In the genomic region with DNA sequence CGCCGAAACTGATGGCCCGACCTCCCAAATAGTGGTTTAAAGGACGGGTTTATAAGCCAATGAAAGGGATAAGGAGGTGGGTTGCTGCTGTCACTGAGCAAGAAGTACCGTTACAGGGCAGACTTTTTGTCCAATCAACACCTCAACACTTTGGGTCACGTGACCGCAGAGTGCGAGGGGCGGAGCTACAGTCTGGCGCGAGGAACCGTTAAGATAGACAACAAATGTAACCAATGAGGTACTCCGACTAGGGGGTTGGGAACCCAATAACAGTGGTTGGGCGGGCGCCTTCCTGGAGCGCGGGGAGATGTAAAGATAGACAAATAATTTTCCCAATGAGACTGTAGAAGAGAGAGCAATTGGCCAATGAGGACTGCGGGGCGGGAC, we compare ENCODE assay signal across 8 cellular contexts. TPM values are rescaled to one million over a fixed set of nuclear protein-coding genes. Genes with fewer than 3 reads are reported as not detected.
DNase-seq lines count a peak whose midpoint lies in the region; ATAC-seq and TF ChIP-seq lines count a peak whose summit lies in the region.

A gene with protein sequence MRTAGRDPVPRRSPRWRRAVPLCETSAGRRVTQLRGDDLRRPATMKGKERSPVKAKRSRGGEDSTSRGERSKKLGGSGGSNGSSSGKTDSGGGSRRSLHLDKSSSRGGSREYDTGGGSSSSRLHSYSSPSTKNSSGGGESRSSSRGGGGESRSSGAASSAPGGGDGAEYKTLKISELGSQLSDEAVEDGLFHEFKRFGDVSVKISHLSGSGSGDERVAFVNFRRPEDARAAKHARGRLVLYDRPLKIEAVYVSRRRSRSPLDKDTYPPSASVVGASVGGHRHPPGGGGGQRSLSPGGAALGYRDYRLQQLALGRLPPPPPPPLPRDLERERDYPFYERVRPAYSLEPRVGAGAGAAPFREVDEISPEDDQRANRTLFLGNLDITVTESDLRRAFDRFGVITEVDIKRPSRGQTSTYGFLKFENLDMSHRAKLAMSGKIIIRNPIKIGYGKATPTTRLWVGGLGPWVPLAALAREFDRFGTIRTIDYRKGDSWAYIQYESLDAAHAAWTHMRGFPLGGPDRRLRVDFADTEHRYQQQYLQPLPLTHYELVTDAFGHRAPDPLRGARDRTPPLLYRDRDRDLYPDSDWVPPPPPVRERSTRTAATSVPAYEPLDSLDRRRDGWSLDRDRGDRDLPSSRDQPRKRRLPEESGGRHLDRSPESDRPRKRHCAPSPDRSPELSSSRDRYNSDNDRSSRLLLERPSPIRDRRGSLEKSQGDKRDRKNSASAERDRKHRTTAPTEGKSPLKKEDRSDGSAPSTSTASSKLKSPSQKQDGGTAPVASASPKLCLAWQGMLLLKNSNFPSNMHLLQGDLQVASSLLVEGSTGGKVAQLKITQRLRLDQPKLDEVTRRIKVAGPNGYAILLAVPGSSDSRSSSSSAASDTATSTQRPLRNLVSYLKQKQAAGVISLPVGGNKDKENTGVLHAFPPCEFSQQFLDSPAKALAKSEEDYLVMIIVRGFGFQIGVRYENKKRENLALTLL (plus strand): TSS at position 338 of the 387 bp plus-strand sequence. CDS start 29 bp downstream, at position 367.

- no peaks in the 10 kb centered on the region for H3K27me3 ChIP-seq in adipocyte (replicated peaks; ENCODE audit: control insufficient read depth, insufficient read depth, low read length)
- H3K27me3 ChIP-seq in heart left ventricle = no peaks in the 10 kb centered on the region

- no peaks in the 10 kb centered on the region for H3K27me3 Mint-ChIP-seq in type B pancreatic cell

- peak; percentile 71 for ATAC-seq in HG02852 (IDR thresholded peaks at IDR 0.05; ENCODE audit: unreplicated experiment)
- peak; percentile 82 to 91 (median 88) for ATAC-seq in heart left ventricle

- TF ChIP-seq CTCF in GM12865 (IDR thresholded peaks at IDR 0.05; ENCODE audit: insufficient read depth, low read depth, low read length, missing control alignments) (no peak), heart left ventricle (IDR thresholded peaks at IDR 0.05) (no peak), type B pancreatic cell (conservative IDR thresholded peaks at IDR 0.05) (no peak)

- H3K27ac ChIP-seq in heart left ventricle = peak within 1 kb of the TSS; percentile 89 to 100 (median 97)

- H3K27ac Mint-ChIP-seq in type B pancreatic cell = no peak within 1 kb of the TSS

- no peak for TF ChIP-seq POLR2A in heart left ventricle (IDR thresholded peaks at IDR 0.05)

- no peak within 1 kb of the TSS for H3K4me3 Mint-ChIP-seq in type B pancreatic cell

- no peaks in the 10 kb centered on the region for H3K9me3 ChIP-seq in adipocyte (ENCODE audit: control insufficient read depth, low read length)
- no peaks in the 10 kb centered on the region for H3K9me3 ChIP-seq in heart left ventricle

- H3K4me1 ChIP-seq in adipocyte (ENCODE audit: control insufficient read depth, insufficient read depth, low read length) (peaks cover 47% of the 10 kb centered on the region), heart left ventricle (peaks cover 5 to 62% (median 51%) of the 10 kb centered on the region in 12 donors)

- 0 to 2% (median 0%) methylated on average over 19 of the region's 19 CpGs for WGBS in heart left ventricle, 4 donors

- H3K36me3 Mint-ChIP-seq in type B pancreatic cell = peaks cover 20% of the 10 kb centered on the region

- peaks cover 35% of the 10 kb centered on the region for H3K4me1 Mint-ChIP-seq in type B pancreatic cell (ENCODE audit: unreplicated experiment)

- H3K4me3 ChIP-seq in GM12865 (ENCODE audit: low read depth, low read length) (peak within 1 kb of the TSS; percentile 92), adipocyte (ENCODE audit: low read length) (peak within 1 kb of the TSS; percentile 95), heart left ventricle (peak within 1 kb of the TSS; percentile 65 to 95 (median 82))

- peaks cover 12% of the 10 kb centered on the region for H3K36me3 ChIP-seq in adipocyte (ENCODE audit: control insufficient read depth, insufficient read depth, low read length, severe bottlenecking)
- peaks cover 0 to 37% (median 32%) of the 10 kb centered on the region in 9 donors for H3K36me3 ChIP-seq in heart left ventricle

- H3K9me3 Mint-ChIP-seq in type B pancreatic cell = no peaks in the 10 kb centered on the region

- intact Hi-C loops in heart left ventricle (cut with DNase I) = loop anchor here in 4 of 10 donors (2.0 to 5.0 kb wide), 3 partner anchors 68 to 70 kb away; a partner anchor contains a TSS

- peak within 1 kb of the TSS; percentile 97 for H3K9ac ChIP-seq in adipocyte (ENCODE audit: low read length)

- DNase-seq in GM12865 (ENCODE audit: low read depth) (peak; percentile 100), NCI-H1436 (lab: John Stamatoyannopoulos, UW) (peak; percentile 100), T follicular helper cell (ENCODE audit: low read depth) (peak; percentile 96), adipocyte (ENCODE audit: low read depth) (peak; percentile 100), heart left ventricle (peak; percentile 98 to 99 (median 99)), pons (ENCODE audit: low spot score) (peak; percentile 100), type B pancreatic cell (ENCODE audit: extremely low spot score, unreplicated experiment) (peak; percentile 97)

RNA-seq across cellular contexts. Expression of the gene that starts here (rescaled TPM):
- total RNA-seq in heart left ventricle = 10 to 100 TPM; 14.1 to 24.4 (median 19.2) TPM
- polyA plus RNA-seq in heart left ventricle = 1 to 10 TPM; 4.6 to 5.1 TPM
- total RNA-seq in type B pancreatic cell (ENCODE audit: low replicate concordance) = 23.2 and 41.4 TPM in 2 replicates

Comparison
In these comparisons a context has a peak if more than half of its experiments do, and no peak if none do; other contexts are left out.
1. Peak in every context shown above with its lines: DNase-seq, ATAC-seq, H3K4me3 ChIP-seq and H3K27ac ChIP-seq.